ENCODE assay signal across 19 cellular contexts in genomic region chr10:61211468-61211867, GRCh38.
"Had no signal": no experiment of that assay in that cellular context is flagged by ENCODE, and none has a peak within 500 bp of the region (broad histone marks: within the 10 kb centered on the region; RNA-seq: fewer than 3 reads in every experiment).

No MANE protein-coding gene starts in this region.

- H3K27ac Mint-ChIP-seq: activated CD4-positive, alpha-beta memory T cell treated with anti-CD3 and anti-CD28 coated beads for 36 hours; activated CD8-positive, alpha-beta memory T cell treated with anti-CD3 and anti-CD28 coated beads, Interleukin-2, amount 10 ng/mL, durations not matched to agents 7 days and 5 days; activated naive CD8-positive, alpha-beta T cell treated with anti-CD3 and anti-CD28 coated beads for 36 hours; activated T-helper 17 cell treated with anti-CD3 and anti-CD28 coated beads, Interleukin-2, amount 50 U/mL, for 72 hours; nephron; stimulated activated effector memory CD8-positive, alpha-beta T cell treated with anti-CD3 and anti-CD28 coated beads, Interleukin-12 subunit alpha, Interleukin-12 subunit beta, amount 100 ng/mL, for 72 hours; type B pancreatic cell had no signal

- H3K36me3 ChIP-seq: right lobe of liver had no signal

- H3K4me1 Mint-ChIP-seq: activated CD8-positive, alpha-beta memory T cell treated with anti-CD3 and anti-CD28 coated beads, Interleukin-2, amount 10 ng/mL, durations not matched to agents 7 days and 5 days; activated naive CD8-positive, alpha-beta T cell treated with anti-CD3 and anti-CD28 coated beads for 36 hours; activated T-helper 17 cell treated with anti-CD3 and anti-CD28 coated beads, Interleukin-2, amount 50 U/mL, for 72 hours; central memory CD8-positive, alpha-beta T cell; nephron; stimulated activated effector memory CD8-positive, alpha-beta T cell treated with anti-CD3 and anti-CD28 coated beads, Interleukin-12 subunit alpha, Interleukin-12 subunit beta, amount 100 ng/mL, for 72 hours had no signal

- H3K4me1 ChIP-seq: body of pancreas, parathyroid adenoma, right lobe of liver, testis had no signal

- H3K9ac ChIP-seq: parathyroid adenoma had no signal

- H3K79me2 ChIP-seq: parathyroid adenoma had no signal

- H3K9me3 ChIP-seq: body of pancreas, right lobe of liver, testis had no signal

- DNase-seq: activated CD4-positive, alpha-beta memory T cell treated with anti-CD3 and anti-CD28 coated beads for 36 hours; activated CD4-positive, alpha-beta T cell treated with anti-CD3 and anti-CD28 coated beads for 4 hours; activated CD8-positive, alpha-beta memory T cell treated with anti-CD3 and anti-CD28 coated beads, Interleukin-2, amount 10 ng/mL, durations not matched to agents 7 days and 5 days; activated naive CD4-positive, alpha-beta T cell; activated naive CD8-positive, alpha-beta T cell treated with anti-CD3 and anti-CD28 coated beads for 36 hours; amygdala; body of pancreas; left cardiac atrium; right lobe of liver; stimulated activated CD4-positive, alpha-beta T cell treated with anti-CD3 and anti-CD28 coated beads, Interleukin-4, amount 100 ng/mL, for 24 hours; T-helper 2 cell; testis had no signal

- ATAC-seq: activated CD8-positive, alpha-beta memory T cell treated with anti-CD3 and anti-CD28 coated beads, Interleukin-2, amount 10 ng/mL, durations not matched to agents 7 days and 5 days; activated T-helper 17 cell treated with anti-CD3 and anti-CD28 coated beads, Interleukin-2, amount 50 U/mL, for 72 hours; body of pancreas; left cardiac atrium; right lobe of liver; stimulated activated effector memory CD8-positive, alpha-beta T cell treated with anti-CD3 and anti-CD28 coated beads, Interleukin-12 subunit alpha, Interleukin-12 subunit beta, amount 100 ng/mL, for 72 hours had no signal

- H3K36me3 Mint-ChIP-seq: activated CD4-positive, alpha-beta memory T cell treated with anti-CD3 and anti-CD28 coated beads for 36 hours; activated CD8-positive, alpha-beta memory T cell treated with anti-CD3 and anti-CD28 coated beads, Interleukin-2, amount 10 ng/mL, durations not matched to agents 7 days and 5 days; activated naive CD8-positive, alpha-beta T cell treated with anti-CD3 and anti-CD28 coated beads for 36 hours; stimulated activated effector memory CD8-positive, alpha-beta T cell treated with anti-CD3 and anti-CD28 coated beads, Interleukin-12 subunit alpha, Interleukin-12 subunit beta, amount 100 ng/mL, for 72 hours; type B pancreatic cell had no signal

- H3K27me3 ChIP-seq: body of pancreas, right lobe of liver, testis had no signal

- H3K9me3 Mint-ChIP-seq: activated CD4-positive, alpha-beta memory T cell treated with anti-CD3 and anti-CD28 coated beads for 36 hours; activated naive CD8-positive, alpha-beta T cell treated with anti-CD3 and anti-CD28 coated beads for 36 hours; activated T-helper 17 cell treated with anti-CD3 and anti-CD28 coated beads, Interleukin-2, amount 50 U/mL, for 72 hours; central memory CD8-positive, alpha-beta T cell; nephron; stimulated activated effector memory CD8-positive, alpha-beta T cell treated with anti-CD3 and anti-CD28 coated beads, Interleukin-12 subunit alpha, Interleukin-12 subunit beta, amount 100 ng/mL, for 72 hours; type B pancreatic cell had no signal

- H3K4me3 ChIP-seq: body of pancreas, coronary artery, right lobe of liver, testis had no signal

- H3K27ac ChIP-seq: body of pancreas, coronary artery, parathyroid adenoma, right lobe of liver, testis had no signal

- H3K27me3 Mint-ChIP-seq: activated CD8-positive, alpha-beta memory T cell treated with anti-CD3 and anti-CD28 coated beads, Interleukin-2, amount 10 ng/mL, durations not matched to agents 7 days and 5 days; activated naive CD8-positive, alpha-beta T cell treated with anti-CD3 and anti-CD28 coated beads for 36 hours; activated T-helper 17 cell treated with anti-CD3 and anti-CD28 coated beads, Interleukin-2, amount 50 U/mL, for 72 hours; central memory CD8-positive, alpha-beta T cell; type B pancreatic cell had no signal

- H2AFZ ChIP-seq: parathyroid adenoma had no signal

- H3K4me3 Mint-ChIP-seq: activated CD4-positive, alpha-beta memory T cell treated with anti-CD3 and anti-CD28 coated beads for 36 hours; activated CD8-positive, alpha-beta memory T cell treated with anti-CD3 and anti-CD28 coated beads, Interleukin-2, amount 10 ng/mL, durations not matched to agents 7 days and 5 days; activated naive CD8-positive, alpha-beta T cell treated with anti-CD3 and anti-CD28 coated beads for 36 hours; activated T-helper 17 cell treated with anti-CD3 and anti-CD28 coated beads, Interleukin-2, amount 50 U/mL, for 72 hours; central memory CD8-positive, alpha-beta T cell; nephron; stimulated activated effector memory CD8-positive, alpha-beta T cell treated with anti-CD3 and anti-CD28 coated beads, Interleukin-12 subunit alpha, Interleukin-12 subunit beta, amount 100 ng/mL, for 72 hours; type B pancreatic cell had no signal
